In genomic region chr3:192229866-192230265, GRCh38 we compare ENCODE assay signal across 20 cellular contexts.
"Had no signal": no experiment of that assay in that cellular context is flagged by ENCODE, and none has a peak within 500 bp of the region (broad histone marks: within the 10 kb centered on the region; RNA-seq: fewer than 3 reads in every experiment).

No MANE protein-coding gene starts in this region.

- H3K9me3 ChIP-seq: breast epithelium, colonic mucosa, esophagus squamous epithelium, lower lobe of right lung, ovary, prostate gland, thyroid gland had no signal

- ATAC-seq: activated CD8-positive, alpha-beta T cell treated with anti-CD3 and anti-CD28 coated beads, Interleukin-2, amount 10 ng/mL, durations not matched to agents 7 days and 5 days; left lobe of liver; lower lobe of right lung; naive thymus-derived CD8-positive, alpha-beta T cell; right cardiac atrium had no signal

- H3K27me3 ChIP-seq: breast epithelium, colonic mucosa, esophagus squamous epithelium, neural progenitor cell, ovary, thyroid gland had no signal

- DNase-seq: activated CD4-positive, alpha-beta T cell treated with anti-CD3 and anti-CD28 coated beads for 1 hour; activated CD4-positive, alpha-beta T cell treated with anti-CD3 and anti-CD28 coated beads, Interleukin-2, amount 50 U/mL, for 1 hour; activated CD8-positive, alpha-beta T cell treated with anti-CD3 and anti-CD28 coated beads, Interleukin-2, amount 10 ng/mL, durations not matched to agents 7 days and 5 days; activated gamma-delta T cell; aorta; colonic mucosa; endodermal cell; esophagus squamous epithelium; lower lobe of right lung; naive thymus-derived CD8-positive, alpha-beta T cell; ovary; right cardiac atrium; stimulated activated CD4-positive, alpha-beta T cell treated with anti-CD3 and anti-CD28 coated beads, Interleukin-1b, Interleukin-23, amount 100 ng/mL, for 48 hours; substantia nigra; T-helper 1 cell; thyroid gland had no signal

- H3K36me3 ChIP-seq: breast epithelium, colonic mucosa, esophagus squamous epithelium, lower lobe of right lung, neural progenitor cell, ovary, prostate gland, thyroid gland had no signal

- H3K27ac ChIP-seq: breast epithelium, colonic mucosa, esophagus squamous epithelium, lower lobe of right lung, neural progenitor cell, ovary, prostate gland, thyroid gland had no signal

- H3K4me3 ChIP-seq: breast epithelium, colonic mucosa, esophagus squamous epithelium, lower lobe of right lung, neural progenitor cell, ovary, prostate gland, thyroid gland had no signal

- H3K4me1 ChIP-seq: breast epithelium, colonic mucosa, esophagus squamous epithelium, lower lobe of right lung, neural progenitor cell, prostate gland, thyroid gland had no signal
